ENCODE assay signal across 22 cellular contexts in the genomic region with DNA sequence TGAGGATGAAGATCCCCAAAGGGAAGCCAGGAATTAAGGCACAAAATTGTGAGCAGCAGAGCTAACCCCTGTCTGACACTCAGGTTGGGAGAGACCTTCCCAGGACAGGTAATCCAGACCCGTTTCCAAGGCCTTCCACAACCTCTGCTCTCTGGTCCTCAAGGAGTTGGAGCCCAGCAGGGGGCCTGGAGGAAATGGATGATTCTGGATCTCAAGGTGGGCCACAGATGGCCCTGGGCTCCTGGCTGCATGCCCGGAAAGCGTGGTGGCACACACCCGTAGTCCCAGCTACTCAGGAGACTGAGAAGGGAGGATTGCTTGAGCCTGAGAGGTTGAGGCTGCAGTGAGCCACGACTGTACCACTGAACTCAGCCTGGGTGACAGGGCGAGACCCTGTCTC. TPM values are rescaled to one million over a fixed set of nuclear protein-coding genes. Genes with fewer than 3 reads are reported as not detected.
DNase-seq lines count a peak whose midpoint lies in the region; ATAC-seq and TF ChIP-seq lines count a peak whose summit lies in the region.
"Had no signal": no experiment of that assay in that cellular context is flagged by ENCODE, and none has a peak within 500 bp of the region (broad histone marks: within the 10 kb centered on the region; RNA-seq: fewer than 3 reads in every experiment).

No MANE protein-coding gene starts in this region.

- H3K4me3 Mint-ChIP-seq in activated naive CD8-positive, alpha-beta T cell treated with anti-CD3 and anti-CD28 coated beads for 36 hours = no peak overlapping the region
- H3K4me3 Mint-ChIP-seq in activated naive CD8-positive, alpha-beta T cell treated with anti-CD3 and anti-CD28 coated beads, Interleukin-2, amount 50 U/mL, for 24 hours = no peak overlapping the region
- peak overlapping the region; percentile 24 for H3K4me3 Mint-ChIP-seq in memory B cell

- H3K9me3 ChIP-seq in Peyer's patch = no peaks in the 10 kb centered on the region
- H3K9me3 ChIP-seq: pancreas, right atrium auricular region, spleen, vagina had no signal

- no peak for TF ChIP-seq POLR2A in Peyer's patch (IDR thresholded peaks at IDR 0.05)

- no peaks in the 10 kb centered on the region for H3K27me3 Mint-ChIP-seq in activated naive CD8-positive, alpha-beta T cell treated with anti-CD3 and anti-CD28 coated beads for 36 hours
- no peaks in the 10 kb centered on the region for H3K27me3 Mint-ChIP-seq in activated naive CD8-positive, alpha-beta T cell treated with anti-CD3 and anti-CD28 coated beads, Interleukin-2, amount 50 U/mL, for 24 hours
- no peaks in the 10 kb centered on the region for H3K27me3 Mint-ChIP-seq in memory B cell
- H3K27me3 Mint-ChIP-seq: activated CD8-positive, alpha-beta memory T cell treated with anti-CD3 and anti-CD28 coated beads, Interleukin-2, amount 10 ng/mL, durations not matched to agents 7 days and 5 days had no signal

- peak overlapping the region; percentile 44 for H3K27ac Mint-ChIP-seq in activated naive CD8-positive, alpha-beta T cell treated with anti-CD3 and anti-CD28 coated beads for 36 hours
- no peak overlapping the region for H3K27ac Mint-ChIP-seq in activated naive CD8-positive, alpha-beta T cell treated with anti-CD3 and anti-CD28 coated beads, Interleukin-2, amount 50 U/mL, for 24 hours
- no peak overlapping the region for H3K27ac Mint-ChIP-seq in memory B cell

- no peak for DNase-seq in activated naive CD8-positive, alpha-beta T cell treated with anti-CD3 and anti-CD28 coated beads for 36 hours
- no peak for DNase-seq in activated naive CD8-positive, alpha-beta T cell treated with anti-CD3 and anti-CD28 coated beads, Interleukin-2, amount 50 U/mL, for 24 hours
- DNase-seq in RPMI7951 (ENCODE audit: low read depth) (peak; percentile 40), memory B cell (ENCODE audit: low spot score in 2 of 2) (no peak), NCI-H2029 treated with DMSO at 0.1 percent for 48 hours (lab: John Stamatoyannopoulos, UW) (no peak), Peyer's patch (no peak)
- no peak for DNase-seq in central memory CD4-positive, alpha-beta T cell
- DNase-seq: GF-D8, head of caudate nucleus, left cardiac atrium, mesenchymal stem cell, NCI-H1092 treated with DMSO at 0.1 percent for 48 hours, NCI-H1930, NCI-H345, NCI-H774 had no signal

- no peak overlapping the region for H3K27ac ChIP-seq in Peyer's patch
- H3K27ac ChIP-seq: epithelial cell of prostate, pancreas had no signal

- no peak for TF ChIP-seq CTCF in Peyer's patch (IDR thresholded peaks at IDR 0.05)

- no peak overlapping the region for H3K4me3 ChIP-seq in Peyer's patch

- H3K4me1 Mint-ChIP-seq in activated naive CD8-positive, alpha-beta T cell treated with anti-CD3 and anti-CD28 coated beads for 36 hours = peaks cover 28% of the 10 kb centered on the region
- peaks cover 35% of the 10 kb centered on the region for H3K4me1 Mint-ChIP-seq in activated naive CD8-positive, alpha-beta T cell treated with anti-CD3 and anti-CD28 coated beads, Interleukin-2, amount 50 U/mL, for 24 hours
- H3K4me1 Mint-ChIP-seq in memory B cell = peaks cover 12% of the 10 kb centered on the region

- H3K36me3 Mint-ChIP-seq in activated naive CD8-positive, alpha-beta T cell treated with anti-CD3 and anti-CD28 coated beads for 36 hours = no peaks in the 10 kb centered on the region
- peaks cover 3% of the 10 kb centered on the region for H3K36me3 Mint-ChIP-seq in activated naive CD8-positive, alpha-beta T cell treated with anti-CD3 and anti-CD28 coated beads, Interleukin-2, amount 50 U/mL, for 24 hours (ENCODE audit: low read depth)
- H3K36me3 Mint-ChIP-seq in memory B cell = no peaks in the 10 kb centered on the region
- H3K36me3 Mint-ChIP-seq: activated CD8-positive, alpha-beta memory T cell treated with anti-CD3 and anti-CD28 coated beads, Interleukin-2, amount 10 ng/mL, durations not matched to agents 7 days and 5 days had no signal

- no peaks in the 10 kb centered on the region for H3K27me3 ChIP-seq in Peyer's patch
- H3K27me3 ChIP-seq: pancreas, right atrium auricular region, spleen, vagina had no signal

- no peaks in the 10 kb centered on the region for H3K36me3 ChIP-seq in Peyer's patch
- H3K36me3 ChIP-seq: pancreas, right atrium auricular region, vagina had no signal

- no peak for ATAC-seq in activated naive CD8-positive, alpha-beta T cell treated with anti-CD3 and anti-CD28 coated beads, Interleukin-2, amount 50 U/mL, for 24 hours
- no peak for ATAC-seq in memory B cell (ENCODE audit: low read depth)

- H3K4me1 ChIP-seq in Peyer's patch = peaks cover 0 to 12% (median 3%) of the 10 kb centered on the region in 4 donors
- H3K4me1 ChIP-seq: pancreas, right atrium auricular region had no signal

- no peaks in the 10 kb centered on the region for H3K9me3 Mint-ChIP-seq in activated naive CD8-positive, alpha-beta T cell treated with anti-CD3 and anti-CD28 coated beads for 36 hours
- no peaks in the 10 kb centered on the region for H3K9me3 Mint-ChIP-seq in activated naive CD8-positive, alpha-beta T cell treated with anti-CD3 and anti-CD28 coated beads, Interleukin-2, amount 50 U/mL, for 24 hours
- no peaks in the 10 kb centered on the region for H3K9me3 Mint-ChIP-seq in memory B cell
- H3K9me3 Mint-ChIP-seq: activated T-helper 1 cell treated with anti-CD3 and anti-CD28 coated beads, Interleukin-12 subunit alpha, Interleukin-12 subunit beta, Interleukin-2, Interleukin-4 antibody, amounts not matched to agents 30 ng/mL and 10 ng/mL and 1 ng/mL, durations not matched to agents 14 hours and 24 hours and 36 hours had no signal

RNA-seq across cellular contexts. Expression of gene DPYSL4, which starts 42.3 kb away (rescaled TPM):
- 10 to 100 TPM; 19.9 to 22.2 TPM for total RNA-seq in activated naive CD8-positive, alpha-beta T cell treated with anti-CD3 and anti-CD28 coated beads for 36 hours
- 0.88 and 1.6 TPM in 2 replicates for total RNA-seq in RPMI7951 (2014; rRNA removed; shearing (Covaris generic))
- total RNA-seq in Peyer's patch = under 1 TPM in 1 of 4 donors, not detected in 3; 0.27 TPM
